ENCODE assay signal across 8 cellular contexts in the genomic region with DNA sequence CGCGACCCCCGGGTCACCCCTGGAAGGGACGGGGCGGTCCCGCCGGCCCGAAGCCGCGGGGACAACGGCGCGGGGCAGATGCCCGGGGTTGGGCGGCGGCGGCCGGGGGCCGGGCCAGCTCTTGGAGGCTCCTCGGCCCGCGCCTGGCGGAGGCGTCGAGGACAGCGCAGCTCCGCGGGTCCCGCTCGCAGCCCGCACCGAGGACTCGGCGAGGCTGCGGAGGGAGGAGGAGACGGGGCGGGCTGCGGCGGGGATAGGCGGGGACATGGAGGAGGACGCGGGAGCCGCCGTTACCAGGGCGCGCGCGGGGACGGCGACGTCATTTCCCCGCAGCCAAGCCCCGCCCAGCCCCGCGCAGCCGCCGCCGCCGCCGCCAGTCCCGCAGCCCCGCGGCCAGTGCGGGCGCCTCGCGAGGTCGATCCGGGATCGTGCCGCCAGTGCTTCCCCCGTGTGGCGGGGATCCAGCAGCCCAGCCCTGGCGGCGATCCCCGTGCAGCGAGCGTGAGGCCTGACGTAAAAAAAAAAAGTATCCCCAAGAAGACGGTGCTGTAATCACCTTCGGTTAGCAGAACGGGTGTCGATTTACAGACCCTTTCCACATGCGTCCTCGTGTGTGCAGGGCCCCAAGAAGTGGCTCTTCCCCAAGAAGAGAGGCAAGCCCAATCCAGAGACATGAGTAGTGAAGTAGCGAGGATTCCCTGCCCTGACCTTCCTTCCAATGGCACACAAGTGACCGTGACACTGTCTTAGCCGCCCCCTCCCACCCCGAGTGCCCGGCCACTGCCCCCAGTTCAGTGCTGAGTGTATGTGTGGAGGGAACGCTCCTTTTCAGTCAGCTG.
DNase-seq lines count a peak whose midpoint lies in the region; ATAC-seq and TF ChIP-seq lines count a peak whose summit lies in the region.

A gene with protein sequence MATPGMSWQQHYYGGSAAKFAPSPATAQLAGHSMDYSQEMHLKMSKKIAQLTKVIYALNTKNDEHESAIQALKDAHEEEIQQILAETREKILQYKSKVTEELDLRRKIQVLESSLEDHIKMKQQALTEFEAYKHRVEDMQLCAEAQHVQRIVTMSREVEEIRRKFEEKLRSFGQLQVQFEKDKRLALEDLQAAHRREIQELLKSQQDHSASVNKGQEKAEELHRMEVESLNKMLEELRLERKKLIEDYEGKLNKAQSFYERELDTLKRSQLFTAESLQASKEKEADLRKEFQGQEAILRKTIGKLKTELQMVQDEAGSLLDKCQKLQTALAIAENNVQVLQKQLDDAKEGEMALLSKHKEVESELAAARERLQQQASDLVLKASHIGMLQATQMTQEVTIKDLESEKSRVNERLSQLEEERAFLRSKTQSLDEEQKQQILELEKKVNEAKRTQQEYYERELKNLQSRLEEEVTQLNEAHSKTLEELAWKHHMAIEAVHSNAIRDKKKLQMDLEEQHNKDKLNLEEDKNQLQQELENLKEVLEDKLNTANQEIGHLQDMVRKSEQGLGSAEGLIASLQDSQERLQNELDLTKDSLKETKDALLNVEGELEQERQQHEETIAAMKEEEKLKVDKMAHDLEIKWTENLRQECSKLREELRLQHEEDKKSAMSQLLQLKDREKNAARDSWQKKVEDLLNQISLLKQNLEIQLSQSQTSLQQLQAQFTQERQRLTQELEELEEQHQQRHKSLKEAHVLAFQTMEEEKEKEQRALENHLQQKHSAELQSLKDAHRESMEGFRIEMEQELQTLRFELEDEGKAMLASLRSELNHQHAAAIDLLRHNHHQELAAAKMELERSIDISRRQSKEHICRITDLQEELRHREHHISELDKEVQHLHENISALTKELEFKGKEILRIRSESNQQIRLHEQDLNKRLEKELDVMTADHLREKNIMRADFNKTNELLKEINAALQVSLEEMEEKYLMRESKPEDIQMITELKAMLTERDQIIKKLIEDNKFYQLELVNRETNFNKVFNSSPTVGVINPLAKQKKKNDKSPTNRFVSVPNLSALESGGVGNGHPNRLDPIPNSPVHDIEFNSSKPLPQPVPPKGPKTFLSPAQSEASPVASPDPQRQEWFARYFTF (minus strand): TSS at position 216 of the 839 bp plus-strand sequence. CDS start 365 bp downstream, outside the sequence.

- H3K27me3 ChIP-seq in RWPE2 (ENCODE audit: insufficient read depth, poor library complexity, severe bottlenecking) (peaks cover 17% of the 10 kb centered on the region), neuron (ENCODE audit: insufficient read depth, low read length) (no peaks in the 10 kb centered on the region), subcutaneous abdominal adipose tissue (ENCODE audit: control insufficient read depth in 5 of 5, insufficient read depth in 4 of 5, low read length in 5 of 5) (no peaks in the 10 kb centered on the region)

- peak within 1 kb of the TSS; percentile 46 for H3K4me3 ChIP-seq in RWPE2 (ENCODE audit: severe bottlenecking)
- peak within 1 kb of the TSS; percentile 56 for H3K4me3 ChIP-seq in neuron (ENCODE audit: low read length)
- H3K4me3 ChIP-seq in subcutaneous abdominal adipose tissue (ENCODE audit: low read depth in 1 of 5, low read length in 5 of 5) = peak within 1 kb of the TSS; percentile 66 to 92 (median 69)

- ATAC-seq in GM21529 (IDR thresholded peaks at IDR 0.05; ENCODE audit: unreplicated experiment) (peak; percentile 63), RWPE2 (ENCODE audit: low read depth) (peak; percentile 51)

- H3K9me3 ChIP-seq in RWPE2 (ENCODE audit: severe bottlenecking) (no peaks in the 10 kb centered on the region), neuron (ENCODE audit: low read length) (peaks cover 8% of the 10 kb centered on the region), subcutaneous abdominal adipose tissue (ENCODE audit: control insufficient read depth in 5 of 5, low read length in 5 of 5) (peaks cover 0 to 6% (median 4%) of the 10 kb centered on the region in 5 donors)

- H3K36me3 ChIP-seq in RWPE2 (ENCODE audit: low read depth) = no peaks in the 10 kb centered on the region
- H3K36me3 ChIP-seq in neuron (ENCODE audit: insufficient read depth, low read length) = no peaks in the 10 kb centered on the region
- no peaks in the 10 kb centered on the region for H3K36me3 ChIP-seq in subcutaneous abdominal adipose tissue (ENCODE audit: control insufficient read depth in 5 of 5, insufficient read depth in 5 of 5, low read length in 5 of 5)

- no peak for TF ChIP-seq CTCF in RWPE2 (IDR thresholded peaks at IDR 0.05; ENCODE audit: poor library complexity, severe bottlenecking)

- peak within 1 kb of the TSS; percentile 59 for H2AFZ ChIP-seq in neuron (ENCODE audit: low read depth, low read length)

- H3K27ac ChIP-seq in RWPE2 (ENCODE audit: poor library complexity, severe bottlenecking) (no peak within 1 kb of the TSS), subcutaneous abdominal adipose tissue (ENCODE audit: low read depth, low read length) (peak within 1 kb of the TSS; percentile 26)

- H3K4me1 ChIP-seq in RWPE2 (ENCODE audit: insufficient read depth, poor library complexity, severe bottlenecking) (no peaks in the 10 kb centered on the region), neuron (ENCODE audit: insufficient read depth, low read length) (peaks cover 12% of the 10 kb centered on the region), subcutaneous abdominal adipose tissue (ENCODE audit: control insufficient read depth in 5 of 5, insufficient read depth in 5 of 5, low read length in 5 of 5) (peaks cover 2 to 27% (median 18%) of the 10 kb centered on the region in 5 donors)

- peak; percentile 93 for DNase-seq in D341Med (ENCODE audit: low spot score)
- DNase-seq in HuH-7.5 (ENCODE audit: low spot score) = peak; percentile 59
- peak; percentile 51 for DNase-seq in RWPE2 (ENCODE audit: low spot score)
- peak; percentile 54 for DNase-seq in activated gamma-delta T cell treated with Interleukin-2 at 50 U/mL for 16 hours
- peak; percentile 28 for DNase-seq in foreskin melanocyte

- H3K9ac ChIP-seq in subcutaneous abdominal adipose tissue (ENCODE audit: low read length in 5 of 5) = peak within 1 kb of the TSS; percentile 0 to 84 (median 79)

Comparison
In these comparisons a context has a peak if more than half of its experiments do, and no peak if none do; other contexts are left out.
1. DNase-seq: peak in every context shown above with its lines; median percentile 93 in D341Med; 59 in HuH-7.5; 54 in activated gamma-delta T cell treated with Interleukin-2 at 50 U/mL for 16 hours; 51 in RWPE2; 28 in foreskin melanocyte.